Comparison of ENCODE assay signal across 1 cellular context in genomic region chr22:45682069-45682468, GRCh38.
TF ChIP-seq lines count a peak whose summit lies in the region.

No MANE protein-coding gene starts in this region.

TF ChIP-seq in GM12878, 131 proteins besides CTCF, POLR2A, EP300 and RAD21:
- peak; percentile 55; the same call in 1 of the 2 replicates for TF ChIP-seq RUNX3 (IDR thresholded peaks at IDR 0.05; ENCODE audit: low read length)
- TF ChIP-seq BHLHE40 (IDR thresholded peaks at IDR 0.05; ENCODE audit: borderline replicate concordance in 1 of 2, low read depth in 2 of 2, low read length in 1 of 2) = no peak
- no peak for TF ChIP-seq TCF3 (IDR thresholded peaks at IDR 0.05; ENCODE audit: borderline replicate concordance, insufficient read depth, low read depth, low read length)
- TF ChIP-seq SPI1 (IDR thresholded peaks at IDR 0.05; ENCODE audit: borderline replicate concordance, insufficient read depth, low read depth, low read length) = no peak
